In the genomic region with DNA sequence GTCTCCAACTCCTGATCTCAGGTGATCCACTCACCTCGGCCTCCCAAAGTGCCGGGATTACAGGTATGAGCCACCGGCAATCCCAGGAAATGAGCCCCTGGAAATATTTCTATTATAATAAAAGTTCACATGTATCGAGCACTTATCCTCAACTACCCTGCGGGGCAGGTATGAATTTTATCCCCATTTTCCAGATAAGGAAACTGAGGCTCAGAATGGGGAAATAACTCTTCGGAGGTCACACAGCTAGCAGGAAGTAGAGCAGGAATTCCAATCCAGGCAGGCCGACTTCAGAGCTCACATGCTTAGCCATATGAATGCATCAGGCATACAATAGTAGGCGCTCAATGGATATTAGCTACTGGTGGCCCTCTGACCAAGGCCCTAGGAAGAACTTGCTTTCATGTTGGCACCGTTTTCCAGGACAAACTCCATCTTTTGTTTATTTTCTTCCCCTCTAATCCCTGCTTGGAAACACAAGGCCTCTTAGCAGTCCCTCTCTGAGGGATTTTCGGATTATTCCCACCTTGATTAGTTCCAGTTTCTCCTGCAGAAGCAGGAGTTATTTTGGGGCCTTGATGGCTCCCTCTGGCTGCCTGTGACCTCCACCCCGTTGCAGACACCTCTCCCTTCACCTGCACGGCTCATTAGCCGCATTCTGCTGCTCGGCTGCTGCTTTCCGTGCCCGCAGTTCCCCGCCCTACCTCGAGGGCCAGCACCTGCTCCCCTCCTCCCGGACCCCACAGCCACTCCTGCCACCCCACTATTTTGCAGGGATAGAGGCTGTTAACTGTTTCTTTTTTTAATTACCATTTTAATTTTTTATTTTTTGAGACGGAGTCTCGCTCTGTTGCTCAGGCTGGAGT, we compare ENCODE assay signal across 1 cellular context.
TF ChIP-seq lines count a peak whose summit lies in the region.

No MANE protein-coding gene starts in this region.

TF ChIP-seq in A549, 52 proteins besides CTCF, POLR2A, EP300 and RAD21 (continued from another document):
- TF ChIP-seq FOSL2 (IDR thresholded peaks at IDR 0.05), result no peak
- TF ChIP-seq FOSL2 (CRISPR knock-in tag; IDR thresholded peaks at IDR 0.05), result no peak
- no peak for TF ChIP-seq HOXB13 (CRISPR knock-in tag; IDR thresholded peaks at IDR 0.05; ENCODE audit: low read depth)
- TF ChIP-seq ZFP36 (IDR thresholded peaks at IDR 0.05; ENCODE audit: borderline replicate concordance, partially characterized antibody), result no peak
- no peak for TF ChIP-seq POLR2AphosphoS2 (conservative IDR thresholded peaks at IDR 0.05; ENCODE audit: low read length)
- TF ChIP-seq RFX5 (IDR thresholded peaks at IDR 0.05), result no peak
- TF ChIP-seq, protein P1, sequence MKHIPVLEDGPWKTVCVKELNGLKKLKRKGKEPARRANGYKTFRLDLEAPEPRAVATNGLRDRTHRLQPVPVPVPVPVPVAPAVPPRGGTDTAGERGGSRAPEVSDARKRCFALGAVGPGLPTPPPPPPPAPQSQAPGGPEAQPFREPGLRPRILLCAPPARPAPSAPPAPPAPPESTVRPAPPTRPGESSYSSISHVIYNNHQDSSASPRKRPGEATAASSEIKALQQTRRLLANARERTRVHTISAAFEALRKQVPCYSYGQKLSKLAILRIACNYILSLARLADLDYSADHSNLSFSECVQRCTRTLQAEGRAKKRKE (CRISPR knock-in tag; IDR thresholded peaks at IDR 0.05; ENCODE audit: low read depth), result no peak
- TF ChIP-seq, protein P2, sequence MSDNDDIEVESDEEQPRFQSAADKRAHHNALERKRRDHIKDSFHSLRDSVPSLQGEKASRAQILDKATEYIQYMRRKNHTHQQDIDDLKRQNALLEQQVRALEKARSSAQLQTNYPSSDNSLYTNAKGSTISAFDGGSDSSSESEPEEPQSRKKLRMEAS (IDR thresholded peaks at IDR 0.05), result no peak; the same call in 1 of the 2 replicates
- TF ChIP-seq CEBPB (IDR thresholded peaks at IDR 0.05), result no peak
TF ChIP-seq in A549: peak in this region for 0.
